In genomic region chr16:72858611-72859493, GRCh38 we compare ENCODE assay signal across 15 cellular contexts.
A peak's percentile ranks its signal among the peaks of the same experiment; 100 is the strongest.
DNase-seq lines count a peak whose midpoint lies in the region; ATAC-seq and TF ChIP-seq lines count a peak whose summit lies in the region.
"Had no signal": no experiment of that assay in that cellular context is flagged by ENCODE, and none has a peak within 500 bp of the region (broad histone marks: within the 10 kb centered on the region; RNA-seq: fewer than 3 reads in every experiment).

No MANE protein-coding gene starts in this region.

- H3K36me3 ChIP-seq in rectal smooth muscle tissue (ENCODE audit: control insufficient read depth, insufficient read depth, low read length), result no peaks in the 10 kb centered on the region

- H3K27me3 ChIP-seq in AG04450 (ENCODE audit: control insufficient read depth, insufficient read depth, low read length) (no peaks in the 10 kb centered on the region), right cardiac atrium (ENCODE audit: control insufficient read depth, insufficient read depth) (no peaks in the 10 kb centered on the region), rectal smooth muscle tissue (ENCODE audit: control insufficient read depth, insufficient read depth, low read length) (no peaks in the 10 kb centered on the region)

- H3K4me1 ChIP-seq in right cardiac atrium (ENCODE audit: control insufficient read depth, insufficient read depth, low read length), result peaks cover 5% of the 10 kb centered on the region
- peaks cover 7% of the 10 kb centered on the region for H3K4me1 ChIP-seq in rectal smooth muscle tissue (ENCODE audit: control insufficient read depth, insufficient read depth, low read length)

- CTCF ChIA-PET in AG04450 (lab: Charles Lee), result interaction anchor here (0.9 to 6.3 kb wide), 5 partner anchors 11 to 203 kb away, joined by 3 to 40 read pairs (median 3); no protein-coding TSS in a partner anchor
- CTCF ChIA-PET in RWPE1 (lab: Yijun Ruan, JAX), result no interaction called here

- no peak for DNase-seq in AG04450 (ENCODE audit: low read depth, low spot score)
- DNase-seq in cardiac fibroblast (ENCODE audit: low read depth in 2 of 2), result peak; percentile 59 to 71
- DNase-seq in right cardiac atrium, result peak; percentile 47 to 73 (median 69)
- DNase-seq in RWPE1 (ENCODE audit: low spot score), result no peak
- DNase-seq in ecto neural progenitor cell (ENCODE audit: low spot score), result no peak
- DNase-seq in NCI-H69 (lab: John Stamatoyannopoulos, UW), result no peak
- DNase-seq in SKM-1 treated with dmso at 0.1 percent for 144 hours (lab: John Stamatoyannopoulos, UW; ENCODE audit: unreplicated experiment), result no peak
- DNase-seq: activated CD4-positive, alpha-beta T cell treated with anti-CD3 and anti-CD28 coated beads, Interleukin-2, amount 50 U/mL, for 4 hours; activated gamma-delta T cell treated with Interleukin-2 at 50 U/mL for 16 hours; effector CD8-positive, alpha-beta T cell; NCI-H1436; stimulated activated CD4-positive, alpha-beta T cell treated with anti-CD3 and anti-CD28 coated beads, Interleukin-2, amount 100 ng/mL, for 24 hours; stimulated activated naive CD4-positive, alpha-beta T cell had no signal

- POLR2A ChIA-PET in AG04450 (lab: Yijun Ruan, JAX), result no interaction called here
- POLR2A ChIA-PET in RWPE1 (lab: Yijun Ruan, JAX; ENCODE audit: low non-redundant PET), result interaction anchor here (0.6 kb wide), 1 partner anchor 297 kb away, joined by 3 read pairs; no protein-coding TSS in a partner anchor

- no peak for TF ChIP-seq CTCF in AG04450 (IDR thresholded peaks at IDR 0.05; ENCODE audit: low read depth, low read length)
- TF ChIP-seq CTCF in cardiac fibroblast (IDR thresholded peaks at IDR 0.05; ENCODE audit: low read depth, low read length), result no peak
- TF ChIP-seq CTCF in RWPE1 (conservative IDR thresholded peaks at IDR 0.05; ENCODE audit: low read depth), result no peak

- WGBS in right cardiac atrium, result 57% methylated on average over 22 of the region's 22 CpGs

- H3K9ac ChIP-seq in rectal smooth muscle tissue (ENCODE audit: low read length), result no peak overlapping the region

- H3K9me3 ChIP-seq in AG04450 (ENCODE audit: control insufficient read depth, insufficient read depth, low read length) (no peaks in the 10 kb centered on the region), right cardiac atrium (ENCODE audit: control insufficient read depth, low read length) (no peaks in the 10 kb centered on the region)

- peak overlapping the region; percentile 31; the same call in 1 of the 2 replicates for H3K4me3 ChIP-seq in AG04450 (ENCODE audit: low read depth, low read length)
- H3K4me3 ChIP-seq in cardiac fibroblast (replicated peaks in 1 of 2; ENCODE audit: low read depth in 2 of 2, low read length in 2 of 2), result no peak overlapping the region
- H3K4me3 ChIP-seq in right cardiac atrium (ENCODE audit: low read length), result no peak overlapping the region
- H3K4me3 ChIP-seq in rectal smooth muscle tissue (ENCODE audit: low read length), result peak overlapping the region; percentile 7

- ATAC-seq in right cardiac atrium, result peak; percentile 79 to 82
- ATAC-seq: natural killer cell treated with Interleukin-12 subunit alpha and Interleukin-12 subunit beta and Interleukin-15 and Interleukin-18, amount 100 ng/mL, for 72 hours had no signal

- intact Hi-C loops in right cardiac atrium (cut with DNase I), result no loop called here

- H3K27ac ChIP-seq in AG04450 (ENCODE audit: low read depth, low read length) (peak overlapping the region; percentile 68), right cardiac atrium (ENCODE audit: low read length) (peak overlapping the region; percentile 61), rectal smooth muscle tissue (ENCODE audit: low read depth, low read length) (peak overlapping the region; percentile 33), RWPE1 (no peak overlapping the region)

Comparison
In these comparisons a context has a peak if more than half of its experiments do, and no peak if none do; other contexts are left out.
1. DNase-seq: peak in cardiac fibroblast (2 of 2) and right cardiac atrium (3 of 3); none in AG04450 (single experiment), RWPE1 (single experiment), ecto neural progenitor cell (single experiment), NCI-H69 (single experiment) and SKM-1 treated with dmso at 0.1 percent for 144 hours (single experiment).
2. H3K4me3 ChIP-seq: peak in AG04450 (single experiment) and rectal smooth muscle tissue (single experiment); none in cardiac fibroblast (0 of 2) and right cardiac atrium (single experiment).